In the genomic region with DNA sequence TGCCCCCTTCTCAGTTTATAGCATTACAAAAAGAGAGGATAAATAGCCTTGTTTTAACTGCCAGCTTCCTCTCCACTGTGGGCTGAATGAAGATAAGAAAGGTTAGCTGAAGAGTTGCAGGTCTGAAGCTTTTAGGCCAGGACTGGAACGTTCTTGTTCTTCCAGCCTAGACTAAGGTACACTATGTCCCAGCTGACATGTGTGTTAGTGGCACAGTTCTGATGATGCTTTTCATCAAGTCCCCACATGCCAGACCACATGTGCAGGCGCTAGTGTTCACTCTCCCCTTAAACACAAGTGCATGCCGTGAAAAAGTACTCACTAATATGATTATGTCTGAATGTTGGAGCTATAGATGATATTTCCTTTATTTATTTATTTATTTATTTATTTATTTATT, we compare ENCODE assay signal across 19 cellular contexts. TPM values are rescaled to one million over a fixed set of nuclear protein-coding genes. Genes with fewer than 3 reads are reported as not detected.
DNase-seq lines count a peak whose midpoint lies in the region; ATAC-seq, FAIRE-seq and TF ChIP-seq lines count a peak whose summit lies in the region.
"Had no signal": no experiment of that assay in that cellular context is flagged by ENCODE, and none has a peak within 500 bp of the region (broad histone marks: within the 10 kb centered on the region; RNA-seq: fewer than 3 reads in every experiment).

No MANE protein-coding gene starts in this region.

- no peak overlapping the region for H3K56ac ChIP-seq in H9 (ENCODE audit: insufficient read length, low read depth, low read length)

- no peak overlapping the region for H4K5ac ChIP-seq in H9 (ENCODE audit: insufficient read length, low read depth, low read length)

- no peak overlapping the region for H3K4ac ChIP-seq in H9 (ENCODE audit: low read depth, low read length)

- no CpG with 5 or more reads among the region's 3 CpGs for WGBS in H9 (ENCODE audit: extremely low coverage, insufficient read length, low lambda C conversion rate)
- 46% methylated on average over 3 of the region's 3 CpGs for WGBS in K562 (ENCODE audit: insufficient coverage, low coverage, missing lambda C conversion rate)

- peak; percentile 52 for ATAC-seq in Right ventricle myocardium inferior
- ATAC-seq in left cardiac atrium, result no peak
- ATAC-seq in K562, result peak; percentile 41
- no peak for ATAC-seq in lower lobe of right lung
- no peak for ATAC-seq in HG03159 (IDR thresholded peaks at IDR 0.05; ENCODE audit: unreplicated experiment)
- ATAC-seq: HCT116 had no signal

- FAIRE-seq in K562 (lab: Jason Lieb, UNC), result no peak
- FAIRE-seq: GM12892, GM19239 had no signal

- H3K4me3 Mint-ChIP-seq in H9, result no peak overlapping the region
- H3K4me3 Mint-ChIP-seq: CD8-positive, alpha-beta memory T cell had no signal

- no peak overlapping the region for H3K18ac ChIP-seq in H9 (ENCODE audit: insufficient read length, low read depth, low read length)

- H3K14ac ChIP-seq in H9 (ENCODE audit: insufficient read depth, low read length), result no peak overlapping the region

- H3K36me3 ChIP-seq in K562 (ENCODE audit: control insufficient read depth, insufficient read depth, low read length) (peaks cover 22% of the 10 kb centered on the region), lower lobe of right lung (peaks cover 44% of the 10 kb centered on the region)

- H3K9ac ChIP-seq in H9 (ENCODE audit: extremely low read depth, insufficient read length, low read length), result no peak overlapping the region
- peak overlapping the region in 1 of 2 experiments; percentile 42; a peak in 1 of 4 replicates for H3K9ac ChIP-seq in K562 (ENCODE audit: insufficient read depth in 1 of 2, low read depth in 2 of 2, low read length in 2 of 2)
- H3K9ac ChIP-seq: BLaER1 had no signal

- no peaks in the 10 kb centered on the region for H3K79me1 ChIP-seq in H9 (ENCODE audit: insufficient read depth, low read depth, low read length, poor library complexity, severe bottlenecking)

- H3K23ac ChIP-seq in H9 (ENCODE audit: insufficient read length, low read depth, low read length), result no peak overlapping the region

- no peaks in the 10 kb centered on the region for H3K27me3 ChIP-seq in H9 (ENCODE audit: insufficient read depth, low read length)
- no peaks in the 10 kb centered on the region for H3K27me3 ChIP-seq in K562 (ENCODE audit: control insufficient read depth in 2 of 2, insufficient read depth in 2 of 2, low read length in 2 of 2)
- no peaks in the 10 kb centered on the region for H3K27me3 ChIP-seq in lower lobe of right lung (ENCODE audit: low read depth)
- H3K27me3 ChIP-seq: BLaER1 had no signal

- H4K8ac ChIP-seq in H9 (replicated peaks; ENCODE audit: insufficient read length, low read depth, low read length), result no peak overlapping the region

- CTCF ChIA-PET in K562 (lab: Yijun Ruan, JAX; ENCODE audit: low intra/inter-chr PET ratio), result no interaction called here

- H3K9me3 ChIP-seq in H9 (ENCODE audit: control insufficient read depth, low read depth, low read length) (no peaks in the 10 kb centered on the region), K562 (replicated peaks; ENCODE audit: control insufficient read depth, insufficient read depth, low read depth, low read length) (no peaks in the 10 kb centered on the region; the same call in 1 of the 2 replicates), lower lobe of right lung (no peaks in the 10 kb centered on the region)
- H3K9me3 ChIP-seq: BLaER1, Caco-2 had no signal

- TF ChIP-seq EP300 in K562 (IDR thresholded peaks at IDR 0.05; ENCODE audit: low read length), result no peak

- intact Hi-C loops in Right ventricle myocardium inferior (cut with DNase I), result loop anchor here (1.0 to 5.0 kb wide), 2 partner anchors 34 to 40 kb away; a partner anchor contains a TSS
- intact Hi-C loops in left cardiac atrium (cut with DNase I), result no loop called here
- intact Hi-C loops in K562 (cut with micrococcal nuclease), result no loop called here
- intact Hi-C loops in lower lobe of right lung (cut with DNase I), result no loop called here

- no peak for TF ChIP-seq POLR2A in K562 (conservative IDR thresholded peaks at IDR 0.05)

- TF ChIP-seq RAD21 in K562 (CRISPR knock-in tag; conservative IDR thresholded peaks at IDR 0.05 in 1 of 2, IDR thresholded peaks at IDR 0.05 in 1 of 2), result no peak

- H3K27ac ChIP-seq in H9 (ENCODE audit: insufficient read length, low read depth, low read length) (no peak overlapping the region), K562 (ENCODE audit: extremely low read depth, low read depth, low read length) (peak overlapping the region; percentile 56), lower lobe of right lung (peak overlapping the region; percentile 3)
- H3K27ac ChIP-seq: BLaER1 had no signal

- peak overlapping the region in 2 of 3 experiments; percentile 18 to 46; a peak in 4 of 7 replicates for H3K27ac Mint-ChIP-seq in H9
- H3K27ac Mint-ChIP-seq: CD8-positive, alpha-beta memory T cell had no signal

- H3K4me3 ChIP-seq in K562 (no peak overlapping the region), lower lobe of right lung (no peak overlapping the region)
- H3K4me3 ChIP-seq: BLaER1 had no signal

- H4K20me1 ChIP-seq in H9 (ENCODE audit: control insufficient read depth, insufficient read depth, insufficient read length) (no peaks in the 10 kb centered on the region), K562 (replicated peaks; ENCODE audit: control insufficient read depth, insufficient read depth, low read length) (no peaks in the 10 kb centered on the region)
- H4K20me1 ChIP-seq: BLaER1 had no signal

- peaks cover 0 to 5% (median 0%) of the 10 kb centered on the region in 3 experiments; a peak in 3 of 7 replicates for H3K36me3 Mint-ChIP-seq in H9 (ENCODE audit: insufficient read depth in 1 of 3, low read depth in 3 of 3)

- no peak overlapping the region for H2AK5ac ChIP-seq in H9 (ENCODE audit: insufficient read length, low read length)

- H3K9me3 Mint-ChIP-seq in H9, result no peaks in the 10 kb centered on the region
- H3K9me3 Mint-ChIP-seq: CD8-positive, alpha-beta memory T cell had no signal

- POLR2A ChIA-PET in K562 (lab: Yijun Ruan, JAX), result interaction anchor here (0.6 to 3.1 kb wide), 4 partner anchors 8 to 698 kb away, joined by 3 to 8 read pairs (median 3); no protein-coding TSS in a partner anchor

- no peaks in the 10 kb centered on the region for H3K27me3 Mint-ChIP-seq in H9 (ENCODE audit: low read depth)
- H3K27me3 Mint-ChIP-seq: CD8-positive, alpha-beta memory T cell had no signal

- H2BK15ac ChIP-seq in H9 (ENCODE audit: low read depth, low read length), result no peak overlapping the region

- peaks cover 34 to 42% of the 10 kb centered on the region in 2 experiments for H3K4me1 Mint-ChIP-seq in H9
- H3K4me1 Mint-ChIP-seq: CD8-positive, alpha-beta memory T cell had no signal

- H3T11ph ChIP-seq in H9 (ENCODE audit: low read length), result no peak overlapping the region

- no peak overlapping the region for H2BK12ac ChIP-seq in H9 (ENCODE audit: insufficient read length, low read depth, low read length)

- H2AFZ ChIP-seq in H9 (ENCODE audit: low read length), result no peak overlapping the region
- H2AFZ ChIP-seq in K562 (ENCODE audit: low read depth, low read length), result peak overlapping the region; percentile 7; the same call in 1 of the 2 replicates

- H2BK5ac ChIP-seq in H9 (ENCODE audit: insufficient read length, low read length), result no peak overlapping the region

- no peak overlapping the region for H2BK20ac ChIP-seq in H9 (ENCODE audit: low read depth, low read length, poor library complexity, severe bottlenecking)

- BruUV-seq in K562 (replicated peaks; lab: Mats Ljungman, UMichigan), result no TSS peak

- no peaks in the 10 kb centered on the region for H3K23me2 ChIP-seq in H9 (ENCODE audit: insufficient read length, low read depth, low read length, poor library complexity, severe bottlenecking)

- H2BK120ac ChIP-seq in H9 (ENCODE audit: low read depth, low read length, poor library complexity, severe bottlenecking), result no peak overlapping the region

- H3K4me1 ChIP-seq in H9 (ENCODE audit: insufficient read depth, low read length), result peaks cover 19% of the 10 kb centered on the region
- peaks cover 15 to 25% of the 10 kb centered on the region in 2 experiments for H3K4me1 ChIP-seq in K562 (replicated peaks in 1 of 2; ENCODE audit: control insufficient read depth in 2 of 2, insufficient read depth in 2 of 2, low read length in 2 of 2)
- peaks cover 11% of the 10 kb centered on the region for H3K4me1 ChIP-seq in lower lobe of right lung
- H3K4me1 ChIP-seq: Caco-2 had no signal

- H3K4me2 ChIP-seq in H9 (ENCODE audit: insufficient read depth, insufficient read length, low read length) (no peak overlapping the region), K562 (ENCODE audit: insufficient read depth, low read length) (peak overlapping the region; percentile 48; the same call in 1 of the 2 replicates)

- TF ChIP-seq CTCF in H9 (conservative IDR thresholded peaks at IDR 0.05) (no peak), K562 (IDR thresholded peaks at IDR 0.05 in 2 of 3, conservative IDR thresholded peaks at IDR 0.05 in 1 of 3; ENCODE audit: insufficient read depth in 2 of 3, low read depth in 1 of 3, low read length in 3 of 3) (no peak), lower lobe of right lung (IDR thresholded peaks at IDR 0.05) (no peak)

- DNase-seq in Right ventricle myocardium inferior (ENCODE audit: missing footprints) (no peak), left cardiac atrium (no peak), H9 (no peak), K562 (ENCODE audit: extremely low read depth in 1 of 4, low spot score in 3 of 4) (no peak), lower lobe of right lung (no peak), foreskin melanocyte (no peak), cerebellum (ENCODE audit: low spot score) (no peak)
- DNase-seq: 8988T; AML-193; Caco-2; CD8-positive, alpha-beta memory T cell; DND-41; GDM1 had no signal

- in situ Hi-C loops in K562 (cut with MboI), result no loop called here

- no peak overlapping the region for H4K91ac ChIP-seq in H9 (ENCODE audit: insufficient read length, low read depth, low read length)

- H3K9me1 ChIP-seq in K562 (ENCODE audit: control insufficient read depth, insufficient read depth, low read length), result no peaks in the 10 kb centered on the region

- H3K79me2 ChIP-seq in H9 (ENCODE audit: insufficient read depth, low read length), result no peaks in the 10 kb centered on the region
- peaks cover 3% of the 10 kb centered on the region; the same call in 1 of the 3 replicates for H3K79me2 ChIP-seq in K562 (ENCODE audit: control insufficient read depth, insufficient read depth, low read length)

RNA-seq across cellular contexts. Expression of a gene that starts 40.7 kb away (rescaled TPM):
- total RNA-seq in Right ventricle myocardium inferior (51.5 TPM), left cardiac atrium (10 to 100 TPM; 40.4 to 41.5 TPM), H9 (2021) (22.1 and 22.3 TPM in 2 replicates), K562 (2014; rRNA removed) (9.7 and 14.7 TPM in 2 replicates), K562 (2014; rRNA removed; fragmentation: Illumina TruSeq; extraction: Trizol) (5.6 and 6.0 TPM in 2 replicates), K562 (2015; rRNA removed; fragmentation: Illumina TruSeq; extraction: Trizol) (4.4 and 4.6 TPM in 2 replicates), K562 (2021) (32.5 and 35.1 TPM in 2 replicates), lower lobe of right lung (88.6 TPM), cerebellum (96.1 TPM)
- total RNA-seq in K562 (2011; cell fraction: chromatin; rRNA removed; ENCODE audit: low replicate concordance), result 36.4 and 43.1 TPM in 2 replicates
- 15.3 and 19.2 TPM in 2 replicates for total RNA-seq in K562 (2011; cell fraction: nucleolus; rRNA removed)
- 30.8 and 40.9 TPM in 2 replicates for total RNA-seq in K562 (2011; cell fraction: nucleoplasm; rRNA removed)
- polyA plus RNA-seq in K562 (2011; rRNA removed) (11.1 and 15.9 TPM in 2 replicates), K562 (2014; fragmentation: Illumina TruSeq; extraction: Trizol) (20.2 and 23.8 TPM in 2 replicates), K562 (2014; fragmentation: Nextera tagmentation; extraction: Ambion mirVana) (1 to 10 TPM; 6.2 to 8.1 TPM), K562 (2014; rRNA removed) (10.9 and 12.7 TPM in 2 replicates)
- 9.6 and 10.4 TPM in 2 replicates for polyA plus RNA-seq in K562 (2011; cell fraction: cytosol; rRNA removed)
- 19.9 and 22.9 TPM in 2 replicates for polyA plus RNA-seq in K562 (2011; cell fraction: nucleus; rRNA removed)
- 24.2 and 28.8 TPM in 2 replicates for polyA plus RNA-seq in K562 (2012)
- 9.1 and 12.1 TPM in 2 replicates for polyA minus RNA-seq in K562 (2011; rRNA and poly(A)+ RNA removed)
- polyA minus RNA-seq in K562 (2011; cell fraction: cytosol; rRNA and poly(A)+ RNA removed), result 15.6 and 23.9 TPM in 2 replicates
- 7.0 and 13.6 TPM in 2 replicates for polyA minus RNA-seq in K562 (2011; cell fraction: nucleus; rRNA and poly(A)+ RNA removed)

RNA-seq across cellular contexts. Expression of a gene that starts 54.1 kb away (rescaled TPM):
- not detected for total RNA-seq in Right ventricle myocardium inferior
- not detected for total RNA-seq in left cardiac atrium
- total RNA-seq in H9 (2021), result 0.15 and 0.22 TPM in 2 replicates
- total RNA-seq in K562 (2011; cell fraction: chromatin; rRNA removed; ENCODE audit: low replicate concordance), result not detected in 2 replicates
- not detected in 2 replicates for total RNA-seq in K562 (2011; cell fraction: nucleolus; rRNA removed)
- not detected in 2 replicates for total RNA-seq in K562 (2011; cell fraction: nucleoplasm; rRNA removed)
- total RNA-seq in K562 (2014; rRNA removed), result not detected in 2 replicates
- total RNA-seq in K562 (2014; rRNA removed; fragmentation: Illumina TruSeq; extraction: Trizol), result not detected in 2 replicates
- total RNA-seq in K562 (2015; rRNA removed; fragmentation: Illumina TruSeq; extraction: Trizol), result not detected in 2 replicates
- not detected in 2 replicates for total RNA-seq in K562 (2021)
- polyA plus RNA-seq in K562 (2011; rRNA removed), result not detected in 2 replicates
- polyA plus RNA-seq in K562 (2011; cell fraction: cytosol; rRNA removed), result not detected in 2 replicates
- 0.06 TPM in 1 of 2 replicates, not detected in the other for polyA plus RNA-seq in K562 (2011; cell fraction: nucleus; rRNA removed)
- 0.60 and 0.99 TPM in 2 replicates for polyA plus RNA-seq in K562 (2012)
- not detected in 2 replicates for polyA plus RNA-seq in K562 (2014; fragmentation: Illumina TruSeq; extraction: Trizol)
- polyA plus RNA-seq in K562 (2014; fragmentation: Nextera tagmentation; extraction: Ambion mirVana), result under 1 TPM in 1 of 2 experiments, not detected in 1; 0.03 TPM
- not detected in 2 replicates for polyA plus RNA-seq in K562 (2014; rRNA removed)
- polyA minus RNA-seq in K562 (2011; rRNA and poly(A)+ RNA removed), result not detected in 2 replicates
- not detected in 2 replicates for polyA minus RNA-seq in K562 (2011; cell fraction: cytosol; rRNA and poly(A)+ RNA removed)
- polyA minus RNA-seq in K562 (2011; cell fraction: nucleus; rRNA and poly(A)+ RNA removed), result not detected in 2 replicates
- 25.9 TPM for total RNA-seq in lower lobe of right lung
- total RNA-seq in cerebellum, result 0.27 TPM
- total RNA-seq: Caco-2; CD8-positive, alpha-beta memory T cell; H4 had no signal

Comparison
In these comparisons a context has a peak if more than half of its experiments do, and no peak if none do; other contexts are left out.
1. ATAC-seq: peak in Right ventricle myocardium inferior (single experiment) and K562 (single experiment); none in left cardiac atrium (0 of 2), lower lobe of right lung (0 of 2) and HG03159 (single experiment).
2. RNA of a gene that starts 54.1 kb away (total RNA-seq): 25.9 TPM in lower lobe of right lung (single experiment); 0.27 TPM in cerebellum (single experiment), 0.15 to 0.22 TPM in H9, not detected in left cardiac atrium, not detected in Right ventricle myocardium inferior (single experiment) and not detected in K562; every median in the first group is over 10 times any median in the second.